1 cellular context compared by ENCODE assay signal in the genomic region with DNA sequence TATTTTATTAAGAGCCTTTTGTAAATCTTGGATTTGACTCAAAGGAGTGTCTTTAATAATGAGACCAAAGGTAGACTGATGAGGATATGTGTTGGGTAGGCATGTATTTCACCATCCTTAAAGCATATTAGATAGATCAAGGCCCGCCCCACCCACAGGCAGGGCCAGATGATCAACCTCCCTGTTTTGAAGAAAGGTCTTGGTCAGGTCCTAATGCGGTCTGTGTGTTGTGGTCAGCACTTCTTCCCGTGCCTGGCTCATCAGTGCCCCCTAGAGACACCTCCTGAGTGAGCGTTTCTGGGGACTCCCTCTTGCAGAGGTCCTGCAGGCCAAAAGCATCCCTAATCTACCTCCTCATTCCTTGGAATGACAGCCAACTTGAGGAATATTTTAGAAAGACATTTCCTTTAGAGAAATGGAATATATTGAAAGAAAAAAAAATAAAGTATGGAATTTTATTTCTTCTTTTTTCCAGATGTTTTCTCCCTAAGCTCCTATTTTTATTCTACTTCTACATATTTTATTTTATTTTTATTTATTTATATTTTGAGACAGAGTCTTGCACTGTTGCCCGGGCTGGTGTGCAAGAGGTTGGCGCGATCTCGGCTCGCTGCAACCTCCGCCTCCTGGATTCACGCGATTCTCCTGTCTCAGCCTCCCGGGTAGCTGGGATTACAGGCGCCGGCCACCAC.
TF ChIP-seq lines count a peak whose summit lies in the region.

No MANE protein-coding gene starts in this region.

TF ChIP-seq in HepG2, 621 proteins besides CTCF, POLR2A, EP300 and RAD21 (continued from another document and continues in another):
- TF ChIP-seq, protein P1, sequence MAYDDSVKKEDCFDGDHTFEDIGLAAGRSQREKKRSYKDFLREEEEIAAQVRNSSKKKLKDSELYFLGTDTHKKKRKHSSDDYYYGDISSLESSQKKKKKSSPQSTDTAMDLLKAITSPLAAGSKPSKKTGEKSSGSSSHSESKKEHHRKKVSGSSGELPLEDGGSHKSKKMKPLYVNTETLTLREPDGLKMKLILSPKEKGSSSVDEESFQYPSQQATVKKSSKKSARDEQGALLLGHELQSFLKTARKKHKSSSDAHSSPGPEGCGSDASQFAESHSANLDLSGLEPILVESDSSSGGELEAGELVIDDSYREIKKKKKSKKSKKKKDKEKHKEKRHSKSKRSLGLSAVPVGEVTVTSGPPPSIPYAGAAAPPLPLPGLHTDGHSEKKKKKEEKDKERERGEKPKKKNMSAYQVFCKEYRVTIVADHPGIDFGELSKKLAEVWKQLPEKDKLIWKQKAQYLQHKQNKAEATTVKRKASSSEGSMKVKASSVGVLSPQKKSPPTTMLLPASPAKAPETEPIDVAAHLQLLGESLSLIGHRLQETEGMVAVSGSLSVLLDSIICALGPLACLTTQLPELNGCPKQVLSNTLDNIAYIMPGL (CRISPR knock-in tag; IDR thresholded peaks at IDR 0.05; ENCODE audit: borderline replicate concordance in 1 of 2, low read depth in 1 of 2): peak; percentile 40 to 78; a peak in 3 of 4 replicates
- TF ChIP-seq BHLHE40 (IDR thresholded peaks at IDR 0.05; ENCODE audit: low read length): peak; percentile 24; the same call in 1 of the 2 replicates
- TF ChIP-seq PREB (CRISPR knock-in tag; IDR thresholded peaks at IDR 0.05): no peak
- no peak for TF ChIP-seq ZNF383 (CRISPR knock-in tag; IDR thresholded peaks at IDR 0.05; ENCODE audit: borderline replicate concordance)
- no peak for TF ChIP-seq RFXAP (CRISPR knock-in tag; IDR thresholded peaks at IDR 0.05; ENCODE audit: borderline replicate concordance)
- TF ChIP-seq, protein P2, sequence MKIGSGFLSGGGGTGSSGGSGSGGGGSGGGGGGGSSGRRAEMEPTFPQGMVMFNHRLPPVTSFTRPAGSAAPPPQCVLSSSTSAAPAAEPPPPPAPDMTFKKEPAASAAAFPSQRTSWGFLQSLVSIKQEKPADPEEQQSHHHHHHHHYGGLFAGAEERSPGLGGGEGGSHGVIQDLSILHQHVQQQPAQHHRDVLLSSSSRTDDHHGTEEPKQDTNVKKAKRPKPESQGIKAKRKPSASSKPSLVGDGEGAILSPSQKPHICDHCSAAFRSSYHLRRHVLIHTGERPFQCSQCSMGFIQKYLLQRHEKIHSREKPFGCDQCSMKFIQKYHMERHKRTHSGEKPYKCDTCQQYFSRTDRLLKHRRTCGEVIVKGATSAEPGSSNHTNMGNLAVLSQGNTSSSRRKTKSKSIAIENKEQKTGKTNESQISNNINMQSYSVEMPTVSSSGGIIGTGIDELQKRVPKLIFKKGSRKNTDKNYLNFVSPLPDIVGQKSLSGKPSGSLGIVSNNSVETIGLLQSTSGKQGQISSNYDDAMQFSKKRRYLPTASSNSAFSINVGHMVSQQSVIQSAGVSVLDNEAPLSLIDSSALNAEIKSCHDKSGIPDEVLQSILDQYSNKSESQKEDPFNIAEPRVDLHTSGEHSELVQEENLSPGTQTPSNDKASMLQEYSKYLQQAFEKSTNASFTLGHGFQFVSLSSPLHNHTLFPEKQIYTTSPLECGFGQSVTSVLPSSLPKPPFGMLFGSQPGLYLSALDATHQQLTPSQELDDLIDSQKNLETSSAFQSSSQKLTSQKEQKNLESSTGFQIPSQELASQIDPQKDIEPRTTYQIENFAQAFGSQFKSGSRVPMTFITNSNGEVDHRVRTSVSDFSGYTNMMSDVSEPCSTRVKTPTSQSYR (CRISPR knock-in tag; IDR thresholded peaks at IDR 0.05; ENCODE audit: borderline replicate concordance): no peak
- no peak for TF ChIP-seq SCMH1 (CRISPR knock-in tag; IDR thresholded peaks at IDR 0.05; ENCODE audit: borderline replicate concordance)
- TF ChIP-seq, protein P3, sequence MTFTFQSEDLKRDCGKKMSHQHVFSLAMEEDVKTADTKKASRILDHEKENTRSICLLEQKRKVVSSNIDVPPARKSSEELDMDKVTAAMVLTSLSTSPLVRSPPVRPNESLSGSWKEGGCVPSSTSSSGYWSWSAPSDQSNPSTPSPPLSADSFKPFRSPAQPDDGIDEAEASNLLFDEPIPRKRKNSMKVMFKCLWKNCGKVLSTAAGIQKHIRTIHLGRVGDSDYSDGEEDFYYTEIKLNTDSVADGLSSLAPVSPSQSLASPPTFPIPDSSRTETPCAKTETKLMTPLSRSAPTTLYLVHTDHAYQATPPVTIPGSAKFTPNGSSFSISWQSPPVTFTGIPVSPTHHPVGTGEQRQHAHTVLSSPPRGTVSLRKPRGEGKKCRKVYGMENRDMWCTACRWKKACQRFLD (CRISPR knock-in tag; IDR thresholded peaks at IDR 0.05; ENCODE audit: borderline replicate concordance): no peak
- TF ChIP-seq, protein P4, sequence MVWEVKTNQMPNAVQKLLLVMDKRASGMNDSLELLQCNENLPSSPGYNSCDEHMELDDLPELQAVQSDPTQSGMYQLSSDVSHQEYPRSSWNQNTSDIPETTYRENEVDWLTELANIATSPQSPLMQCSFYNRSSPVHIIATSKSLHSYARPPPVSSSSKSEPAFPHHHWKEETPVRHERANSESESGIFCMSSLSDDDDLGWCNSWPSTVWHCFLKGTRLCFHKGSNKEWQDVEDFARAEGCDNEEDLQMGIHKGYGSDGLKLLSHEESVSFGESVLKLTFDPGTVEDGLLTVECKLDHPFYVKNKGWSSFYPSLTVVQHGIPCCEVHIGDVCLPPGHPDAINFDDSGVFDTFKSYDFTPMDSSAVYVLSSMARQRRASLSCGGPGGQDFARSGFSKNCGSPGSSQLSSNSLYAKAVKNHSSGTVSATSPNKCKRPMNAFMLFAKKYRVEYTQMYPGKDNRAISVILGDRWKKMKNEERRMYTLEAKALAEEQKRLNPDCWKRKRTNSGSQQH (CRISPR knock-in tag; IDR thresholded peaks at IDR 0.05; ENCODE audit: low read depth): no peak
- peak; percentile 87 for TF ChIP-seq ZNF792 (CRISPR knock-in tag; IDR thresholded peaks at IDR 0.05)
- TF ChIP-seq ZSCAN12 (CRISPR knock-in tag; IDR thresholded peaks at IDR 0.05): no peak
- no peak for TF ChIP-seq ZKSCAN5 (CRISPR knock-in tag; IDR thresholded peaks at IDR 0.05)
- TF ChIP-seq GATAD1 (CRISPR knock-in tag; IDR thresholded peaks at IDR 0.05): 0 out of 2 replicates have a peak, but pooled peaks have one; percentile 15
- no peak for TF ChIP-seq ZNF609 (CRISPR knock-in tag; IDR thresholded peaks at IDR 0.05; ENCODE audit: borderline replicate concordance)
- TF ChIP-seq, protein P5, sequence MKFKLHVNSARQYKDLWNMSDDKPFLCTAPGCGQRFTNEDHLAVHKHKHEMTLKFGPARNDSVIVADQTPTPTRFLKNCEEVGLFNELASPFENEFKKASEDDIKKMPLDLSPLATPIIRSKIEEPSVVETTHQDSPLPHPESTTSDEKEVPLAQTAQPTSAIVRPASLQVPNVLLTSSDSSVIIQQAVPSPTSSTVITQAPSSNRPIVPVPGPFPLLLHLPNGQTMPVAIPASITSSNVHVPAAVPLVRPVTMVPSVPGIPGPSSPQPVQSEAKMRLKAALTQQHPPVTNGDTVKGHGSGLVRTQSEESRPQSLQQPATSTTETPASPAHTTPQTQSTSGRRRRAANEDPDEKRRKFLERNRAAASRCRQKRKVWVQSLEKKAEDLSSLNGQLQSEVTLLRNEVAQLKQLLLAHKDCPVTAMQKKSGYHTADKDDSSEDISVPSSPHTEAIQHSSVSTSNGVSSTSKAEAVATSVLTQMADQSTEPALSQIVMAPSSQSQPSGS (CRISPR knock-in tag; IDR thresholded peaks at IDR 0.05): peak; percentile 71
- TF ChIP-seq TFAP4 (IDR thresholded peaks at IDR 0.05; ENCODE audit: borderline replicate concordance, low read depth): no peak; the same call in 1 of the 2 replicates
- TF ChIP-seq TGIF2 (CRISPR knock-in tag; IDR thresholded peaks at IDR 0.05): no peak
- TF ChIP-seq MTF1 (CRISPR knock-in tag; IDR thresholded peaks at IDR 0.05): no peak
- no peak; the same call in 1 of the 2 replicates for TF ChIP-seq HMG20A (CRISPR knock-in tag; IDR thresholded peaks at IDR 0.05; ENCODE audit: borderline replicate concordance)
- 0 out of 2 replicates have a peak, but pooled peaks have one; percentile 14 for TF ChIP-seq PPARG (CRISPR knock-in tag; conservative IDR thresholded peaks at IDR 0.05)
- TF ChIP-seq ZC3H4 (CRISPR knock-in tag; IDR thresholded peaks at IDR 0.05; ENCODE audit: borderline replicate concordance): no peak
- no peak for TF ChIP-seq RERE (CRISPR knock-in tag; IDR thresholded peaks at IDR 0.05; ENCODE audit: low read depth)
- TF ChIP-seq ZNF580 (CRISPR knock-in tag; IDR thresholded peaks at IDR 0.05; ENCODE audit: borderline replicate concordance, low read depth): peak; percentile 61; the same call in 1 of the 2 replicates
- TF ChIP-seq, protein P6, sequence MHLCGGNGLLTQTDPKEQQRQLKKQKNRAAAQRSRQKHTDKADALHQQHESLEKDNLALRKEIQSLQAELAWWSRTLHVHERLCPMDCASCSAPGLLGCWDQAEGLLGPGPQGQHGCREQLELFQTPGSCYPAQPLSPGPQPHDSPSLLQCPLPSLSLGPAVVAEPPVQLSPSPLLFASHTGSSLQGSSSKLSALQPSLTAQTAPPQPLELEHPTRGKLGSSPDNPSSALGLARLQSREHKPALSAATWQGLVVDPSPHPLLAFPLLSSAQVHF (CRISPR knock-in tag; IDR thresholded peaks at IDR 0.05): no peak
